In genomic region chr6:157985378-157986155, GRCh38 we compare ENCODE assay signal across 9 cellular contexts. TPM values are rescaled to one million over a fixed set of nuclear protein-coding genes. Genes with fewer than 3 reads are reported as not detected.
DNase-seq lines count a peak whose midpoint lies in the region; ATAC-seq and TF ChIP-seq lines count a peak whose summit lies in the region.
"Had no signal": no experiment of that assay in that cellular context is flagged by ENCODE, and none has a peak within 500 bp of the region (broad histone marks: within the 10 kb centered on the region; RNA-seq: fewer than 3 reads in every experiment).

No MANE protein-coding gene starts in this region.

- peaks cover 24% of the 10 kb centered on the region for H3K4me1 ChIP-seq in HEK293 (ENCODE audit: control insufficient read depth, insufficient read depth, low read length)

- no peaks in the 10 kb centered on the region for H3K9me3 ChIP-seq in HEK293 (ENCODE audit: control insufficient read depth, insufficient read depth, low read depth, low read length)

- intact Hi-C loops in activated T-helper 1 cell treated with anti-CD3 and anti-CD28 coated beads, Interleukin-12 subunit alpha, Interleukin-12 subunit beta, Interleukin-2, Interleukin-4 antibody, amounts not matched to agents 30 ng/mL and 10 ng/mL and 1 ng/mL, durations not matched to agents 14 hours and 24 hours and 36 hours (cut with micrococcal nuclease) = no loop called here

- H3K4me3 ChIP-seq in HEK293 (ENCODE audit: low read depth, low read length) (no peak overlapping the region), coronary artery (no peak overlapping the region)

- CTCF ChIA-PET in HEK293 (lab: Yijun Ruan, JAX) = interaction anchor here (2.0 kb wide), 1 partner anchor 41 kb away, joined by 6 read pairs; no protein-coding TSS in a partner anchor

- H3K27me3 Mint-ChIP-seq in activated T-helper 1 cell treated with anti-CD3 and anti-CD28 coated beads, Interleukin-12 subunit alpha, Interleukin-12 subunit beta, Interleukin-2, Interleukin-4 antibody, amounts not matched to agents 30 ng/mL and 10 ng/mL and 1 ng/mL, durations not matched to agents 14 hours and 24 hours and 36 hours (ENCODE audit: insufficient read depth) = peaks cover under 1% of the 10 kb centered on the region
- H3K27me3 Mint-ChIP-seq: activated T-cell treated with anti-CD3 and anti-CD28 coated beads, Interleukin-2, amount 50 U/mL, for 24 hours had no signal

- peaks cover 9% of the 10 kb centered on the region for H3K36me3 Mint-ChIP-seq in activated T-helper 1 cell treated with anti-CD3 and anti-CD28 coated beads, Interleukin-12 subunit alpha, Interleukin-12 subunit beta, Interleukin-2, Interleukin-4 antibody, amounts not matched to agents 30 ng/mL and 10 ng/mL and 1 ng/mL, durations not matched to agents 14 hours and 24 hours and 36 hours (ENCODE audit: low read depth)

- TF ChIP-seq CTCF in C4-2B (conservative IDR thresholded peaks at IDR 0.05) (no peak), HEK293 (tag by site-specific recombination; IDR thresholded peaks at IDR 0.05) (no peak), coronary artery (IDR thresholded peaks at IDR 0.05) (no peak)

- peaks cover 56% of the 10 kb centered on the region for H3K4me1 Mint-ChIP-seq in activated T-helper 1 cell treated with anti-CD3 and anti-CD28 coated beads, Interleukin-12 subunit alpha, Interleukin-12 subunit beta, Interleukin-2, Interleukin-4 antibody, amounts not matched to agents 30 ng/mL and 10 ng/mL and 1 ng/mL, durations not matched to agents 14 hours and 24 hours and 36 hours (ENCODE audit: low read depth)

- no peaks in the 10 kb centered on the region for H3K36me3 ChIP-seq in HEK293 (ENCODE audit: control insufficient read depth in 2 of 2, insufficient read depth in 1 of 2, low read length in 2 of 2)

- DNase-seq in activated T-helper 1 cell treated with anti-CD3 and anti-CD28 coated beads, Interleukin-12 subunit alpha, Interleukin-12 subunit beta, Interleukin-2, Interleukin-4 antibody, amounts not matched to agents 30 ng/mL and 10 ng/mL and 1 ng/mL, durations not matched to agents 14 hours and 24 hours and 36 hours (ENCODE audit: low spot score) = no peak
- peak; percentile 84 for DNase-seq in mesenteric fat pad (ENCODE audit: low spot score)
- no peak for DNase-seq in coronary artery (ENCODE audit: low spot score)
- no peak for DNase-seq in activated CD4-positive, CD25-positive, alpha-beta regulatory T cell treated with anti-CD3 and anti-CD28 coated beads, Interleukin-2, amount 50 U/mL, for 72 hours
- no peak for DNase-seq in HK-2 (ENCODE audit: unreplicated experiment)
- DNase-seq: activated T-cell treated with anti-CD3 and anti-CD28 coated beads, Interleukin-2, amount 50 U/mL, for 24 hours had no signal

- H3K4me3 Mint-ChIP-seq in activated T-helper 1 cell treated with anti-CD3 and anti-CD28 coated beads, Interleukin-12 subunit alpha, Interleukin-12 subunit beta, Interleukin-2, Interleukin-4 antibody, amounts not matched to agents 30 ng/mL and 10 ng/mL and 1 ng/mL, durations not matched to agents 14 hours and 24 hours and 36 hours = peak overlapping the region; percentile 22

- H3K27ac ChIP-seq in C4-2B = peak overlapping the region; percentile 70
- peak overlapping the region; percentile 55 for H3K27ac ChIP-seq in HEK293 (ENCODE audit: extremely low read depth, low read depth, low read length)
- no peak overlapping the region for H3K27ac ChIP-seq in coronary artery

- H3K27ac Mint-ChIP-seq in activated T-helper 1 cell treated with anti-CD3 and anti-CD28 coated beads, Interleukin-12 subunit alpha, Interleukin-12 subunit beta, Interleukin-2, Interleukin-4 antibody, amounts not matched to agents 30 ng/mL and 10 ng/mL and 1 ng/mL, durations not matched to agents 14 hours and 24 hours and 36 hours = no peak overlapping the region

- H3K9me3 Mint-ChIP-seq in activated T-helper 1 cell treated with anti-CD3 and anti-CD28 coated beads, Interleukin-12 subunit alpha, Interleukin-12 subunit beta, Interleukin-2, Interleukin-4 antibody, amounts not matched to agents 30 ng/mL and 10 ng/mL and 1 ng/mL, durations not matched to agents 14 hours and 24 hours and 36 hours = no peaks in the 10 kb centered on the region
- H3K9me3 Mint-ChIP-seq: activated T-cell treated with anti-CD3 and anti-CD28 coated beads, Interleukin-2, amount 50 U/mL, for 24 hours had no signal

- POLR2A ChIA-PET in HEK293 (lab: Yijun Ruan, JAX) = interaction anchor here (0.7 to 1.4 kb wide), 2 partner anchors 23 to 46 kb away, joined by 3 read pairs; no protein-coding TSS in a partner anchor

- ATAC-seq in GM19023 (IDR thresholded peaks at IDR 0.05; ENCODE audit: unreplicated experiment) = no peak

TF ChIP-seq in HEK293, 187 proteins besides CTCF, POLR2A, EP300 and RAD21:
- TF ChIP-seq SP7 (tag by site-specific recombination; IDR thresholded peaks at IDR 0.05) (peak; percentile 71), ZNF404 (tag by site-specific recombination; IDR thresholded peaks at IDR 0.05) (no peak), ZNF266 (tag by site-specific recombination; IDR thresholded peaks at IDR 0.05; ENCODE audit: low read depth) (no peak), ZBTB8A (tag by site-specific recombination; IDR thresholded peaks at IDR 0.05) (peak; percentile 17; the same call in 1 of the 2 replicates), ZBTB48 (tag by site-specific recombination; IDR thresholded peaks at IDR 0.05) (peak; percentile 40; the same call in 1 of the 2 replicates), ZXDB (tag by site-specific recombination; IDR thresholded peaks at IDR 0.05) (peak; percentile 93), ZBTB17 (tag by site-specific recombination; IDR thresholded peaks at IDR 0.05) (0 out of 2 replicates have a peak, but pooled peaks have one; percentile 33), ZNF600 (tag by site-specific recombination; IDR thresholded peaks at IDR 0.05) (0 out of 2 replicates have a peak, but pooled peaks have one; percentile 31), SCRT2 (tag by site-specific recombination; IDR thresholded peaks at IDR 0.05) (peak; percentile 53), ZNF335 (tag by site-specific recombination; conservative IDR thresholded peaks at IDR 0.05) (0 out of 2 replicates have a peak, but pooled peaks have one; percentile 36)
- TF ChIP-seq, protein P1, sequence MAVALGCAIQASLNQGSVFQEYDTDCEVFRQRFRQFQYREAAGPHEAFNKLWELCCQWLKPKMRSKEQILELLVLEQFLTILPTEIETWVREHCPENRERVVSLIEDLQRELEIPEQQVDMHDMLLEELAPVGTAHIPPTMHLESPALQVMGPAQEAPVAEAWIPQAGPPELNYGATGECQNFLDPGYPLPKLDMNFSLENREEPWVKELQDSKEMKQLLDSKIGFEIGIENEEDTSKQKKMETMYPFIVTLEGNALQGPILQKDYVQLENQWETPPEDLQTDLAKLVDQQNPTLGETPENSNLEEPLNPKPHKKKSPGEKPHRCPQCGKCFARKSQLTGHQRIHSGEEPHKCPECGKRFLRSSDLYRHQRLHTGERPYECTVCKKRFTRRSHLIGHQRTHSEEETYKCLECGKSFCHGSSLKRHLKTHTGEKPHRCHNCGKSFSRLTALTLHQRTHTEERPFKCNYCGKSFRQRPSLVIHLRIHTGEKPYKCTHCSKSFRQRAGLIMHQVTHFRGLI (tag by site-specific recombination; IDR thresholded peaks at IDR 0.05) = peak; percentile 69

RNA-seq across cellular contexts. Expression of gene SYNJ2, which starts 3.9 kb away (rescaled TPM):
- 29.0 and 31.2 TPM in 2 replicates for total RNA-seq in activated T-helper 1 cell treated with anti-CD3 and anti-CD28 coated beads, Interleukin-12 subunit alpha, Interleukin-12 subunit beta, Interleukin-2, Interleukin-4 antibody, amounts not matched to agents 30 ng/mL and 10 ng/mL and 1 ng/mL, durations not matched to agents 14 hours and 24 hours and 36 hours
- total RNA-seq in mesenteric fat pad = 7.5 TPM

Comparison
In these comparisons a context has a peak if more than half of its experiments do, and no peak if none do; other contexts are left out.
1. H3K27ac ChIP-seq: peak in C4-2B (single experiment) and HEK293 (single experiment); none in coronary artery (0 of 2).